In the genomic region with DNA sequence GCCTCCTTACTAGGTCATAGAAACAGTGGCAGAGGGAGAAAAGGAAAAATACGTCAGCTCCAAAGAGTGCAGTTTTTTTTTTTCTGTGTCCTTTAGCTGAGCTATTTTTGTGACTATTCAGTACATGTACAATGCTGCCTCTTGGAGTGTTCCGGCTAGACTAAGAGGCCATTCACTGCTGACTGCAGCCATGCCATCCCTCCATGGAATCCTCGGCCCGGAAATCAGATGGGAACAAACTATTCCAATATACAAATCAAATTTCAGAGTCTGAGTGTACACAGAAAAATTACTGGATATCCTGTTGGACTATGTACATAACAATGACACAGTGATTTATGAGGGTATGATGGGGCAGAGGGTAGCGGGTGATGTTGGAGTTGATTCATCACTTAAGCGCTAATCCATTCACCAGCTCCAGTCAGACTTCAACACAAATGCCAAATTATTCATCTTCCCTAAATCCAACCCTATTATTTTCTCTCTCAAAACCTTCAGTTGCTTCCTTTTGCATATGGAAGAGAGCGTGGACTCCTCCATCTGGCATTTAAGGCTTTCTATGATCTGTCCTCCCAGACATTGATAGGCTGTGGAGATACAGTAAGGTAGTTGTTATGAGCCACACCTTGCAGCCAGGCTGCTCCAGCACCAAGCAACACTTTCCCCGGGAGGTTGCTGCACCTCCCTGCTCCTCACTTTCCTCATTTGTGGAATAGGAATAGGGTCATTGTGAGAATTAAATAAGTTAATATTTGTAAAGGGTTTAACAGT, we compare ENCODE assay signal across 8 cellular contexts.
DNase-seq lines count a peak whose midpoint lies in the region; ATAC-seq and TF ChIP-seq lines count a peak whose summit lies in the region.
"Had no signal": no experiment of that assay in that cellular context is flagged by ENCODE, and none has a peak within 500 bp of the region (broad histone marks: within the 10 kb centered on the region; RNA-seq: fewer than 3 reads in every experiment).

No MANE protein-coding gene starts in this region.

- H3K36me3 ChIP-seq in left lung (no peaks in the 10 kb centered on the region), tibial nerve (no peaks in the 10 kb centered on the region)
- H3K36me3 ChIP-seq: WERI-Rb-1 had no signal

- DNase-seq in M059J (ENCODE audit: low read depth) (peak; percentile 95), cerebellar nuclear complex (lab: John Stamatoyannopoulos, UW) (peak; percentile 26 to 67), left lung (no peak), tibial nerve (ENCODE audit: low spot score in 2 of 2) (no peak), NOMO-1 (lab: John Stamatoyannopoulos, UW; ENCODE audit: unreplicated experiment in 2 of 2) (no peak)
- no peak for DNase-seq in stimulated activated naive CD4-positive, alpha-beta T cell (lab: John Stamatoyannopoulos, UW)
- DNase-seq: WERI-Rb-1 had no signal

- peak in 1 of 2 donors; percentile 25 for TF ChIP-seq POLR2A in tibial nerve (IDR thresholded peaks at IDR 0.05)

- H3K27me3 ChIP-seq in left lung = no peaks in the 10 kb centered on the region
- no peaks in the 10 kb centered on the region for H3K27me3 ChIP-seq in tibial nerve

- 51 to 53% methylated on average over 8 of the region's 8 CpGs for WGBS in tibial nerve, 2 donors

- intact Hi-C loops in left lung (cut with DNase I) = no loop called here

- H3K4me3 ChIP-seq in left lung (no peak overlapping the region), tibial nerve (no peak overlapping the region)

- H3K4me1 ChIP-seq in left lung = peaks cover 18 to 60% of the 10 kb centered on the region in 2 donors
- peaks cover 0 to 92% (median 33%) of the 10 kb centered on the region in 4 donors for H3K4me1 ChIP-seq in tibial nerve

- H3K27ac ChIP-seq in left lung (peak overlapping the region; percentile 48 to 71), tibial nerve (peak overlapping the region; percentile 69 to 92 (median 86))
- H3K27ac ChIP-seq: WERI-Rb-1 had no signal

- peak; percentile 72 to 93 for TF ChIP-seq EP300 in tibial nerve (IDR thresholded peaks at IDR 0.05)

- no peak for TF ChIP-seq CTCF in left lung (IDR thresholded peaks at IDR 0.05)
- no peak for TF ChIP-seq CTCF in tibial nerve (IDR thresholded peaks at IDR 0.05)

- H3K9me3 ChIP-seq in left lung = no peaks in the 10 kb centered on the region
- H3K9me3 ChIP-seq in tibial nerve = no peaks in the 10 kb centered on the region

- ATAC-seq in left lung (peak; percentile 4), HG03432 (IDR thresholded peaks at IDR 0.05; ENCODE audit: unreplicated experiment) (no peak)

Comparison
In these comparisons a context has a peak if more than half of its experiments do, and no peak if none do; other contexts are left out.
1. DNase-seq: peak in M059J (single experiment) and cerebellar nuclear complex (2 of 2); none in left lung (0 of 2), tibial nerve (0 of 2), NOMO-1 (0 of 2) and stimulated activated naive CD4-positive, alpha-beta T cell (0 of 6).